In the genomic region with DNA sequence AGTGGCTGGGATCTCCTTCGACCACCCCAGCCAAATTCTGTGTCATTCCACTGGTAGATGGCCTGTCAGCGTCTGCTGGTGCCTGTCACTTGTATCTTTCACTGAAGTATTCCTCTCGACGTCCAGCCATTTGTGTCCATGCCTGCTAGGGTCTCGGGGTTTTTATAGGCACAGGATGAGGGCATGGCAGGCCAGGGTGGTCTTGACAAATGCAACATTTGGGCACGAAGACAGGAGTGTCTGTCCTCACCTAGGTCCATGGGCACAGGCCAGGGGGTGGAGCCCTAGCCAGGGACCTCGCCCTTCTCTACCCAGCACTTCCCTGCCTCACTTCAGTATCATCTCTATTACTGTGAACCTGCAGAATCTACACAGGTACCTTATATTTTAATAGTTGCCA, we compare ENCODE assay signal across 24 cellular contexts.
"Had no signal": no experiment of that assay in that cellular context is flagged by ENCODE, and none has a peak within 500 bp of the region (broad histone marks: within the 10 kb centered on the region; RNA-seq: fewer than 3 reads in every experiment).

No MANE protein-coding gene starts in this region.

- H3K4me3 Mint-ChIP-seq: dendritic cell treated with granulocyte-macrophage colony-stimulating factor and Interleukin-4, amounts not matched to agents 40 ng/mL and 50 ng/mL, for 4 days; effector memory CD8-positive, alpha-beta T cell; endodermal cell; mesothelial cell of epicardium had no signal

- H3K36me3 ChIP-seq: colonic mucosa, esophagus squamous epithelium, gastrocnemius medialis, heart right ventricle, left lung, lower lobe of right lung had no signal

- H3K27ac Mint-ChIP-seq: dendritic cell treated with granulocyte-macrophage colony-stimulating factor and Interleukin-4, amounts not matched to agents 40 ng/mL and 50 ng/mL, for 4 days; effector memory CD8-positive, alpha-beta T cell; endodermal cell; mesothelial cell of epicardium had no signal

- H3K9me3 Mint-ChIP-seq: dendritic cell treated with granulocyte-macrophage colony-stimulating factor and Interleukin-4, amounts not matched to agents 40 ng/mL and 50 ng/mL, for 4 days; effector memory CD8-positive, alpha-beta T cell; endodermal cell had no signal

- H3K4me3 ChIP-seq: colonic mucosa, esophagus squamous epithelium, gastrocnemius medialis, heart right ventricle, left lung, lower lobe of right lung, mucosa of descending colon had no signal

- H3K27me3 ChIP-seq: colonic mucosa, esophagus squamous epithelium, gastrocnemius medialis, heart right ventricle, left lung had no signal

- H3K27me3 Mint-ChIP-seq: dendritic cell treated with granulocyte-macrophage colony-stimulating factor and Interleukin-4, amounts not matched to agents 40 ng/mL and 50 ng/mL, for 4 days; effector memory CD8-positive, alpha-beta T cell had no signal

- DNase-seq: colonic mucosa; cortex of kidney; effector CD8-positive, alpha-beta T cell; effector memory CD8-positive, alpha-beta T cell; endodermal cell; erythroblast; esophagus squamous epithelium; foreskin fibroblast; foreskin melanocyte; gastrocnemius medialis; glutamatergic neuron; head of caudate nucleus; heart right ventricle; hippocampal formation; left cardiac atrium; left ventricle myocardium superior; lower lobe of right lung; mesenchymal stem cell; mucosa of descending colon had no signal

- H3K9me3 ChIP-seq: colonic mucosa, esophagus squamous epithelium, gastrocnemius medialis, left lung, lower lobe of right lung, mucosa of descending colon had no signal

- H3K27ac ChIP-seq: colonic mucosa, epithelial cell of prostate, esophagus squamous epithelium, gastrocnemius medialis, heart right ventricle, left lung, lower lobe of right lung had no signal

- H3K4me1 ChIP-seq: colonic mucosa, esophagus squamous epithelium, gastrocnemius medialis, heart right ventricle, left lung, lower lobe of right lung had no signal

- H3K36me3 Mint-ChIP-seq: mesothelial cell of epicardium had no signal

- ATAC-seq: effector memory CD8-positive, alpha-beta T cell; esophagus mucosa; gastrocnemius medialis; heart right ventricle; left cardiac atrium; left lung; left ventricle myocardium superior; lower lobe of right lung; mucosa of descending colon had no signal
